Comparison of ENCODE assay signal across 2 cellular contexts in the genomic region with DNA sequence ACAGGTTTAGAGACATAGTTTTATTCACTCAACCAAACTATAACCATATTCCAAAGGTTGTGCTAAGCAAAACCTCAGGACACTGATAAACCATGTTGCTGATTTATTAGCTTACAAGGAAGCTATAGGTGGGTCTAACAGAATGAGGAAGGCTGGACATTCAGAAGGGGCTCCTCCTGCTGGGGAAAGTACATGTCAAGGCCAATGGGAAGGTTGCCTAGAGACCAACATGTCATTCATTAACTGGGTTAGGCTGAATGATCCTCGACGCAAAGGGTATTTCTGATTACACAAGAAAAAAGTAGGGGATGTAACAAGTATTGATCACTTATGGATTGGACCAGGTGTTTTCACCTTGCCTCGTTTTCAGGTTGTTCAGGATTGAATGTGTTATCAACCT.
TF ChIP-seq lines count a peak whose summit lies in the region.

No MANE protein-coding gene starts in this region.

TF ChIP-seq in HepG2, 621 proteins besides CTCF, POLR2A, EP300 and RAD21:
- TF ChIP-seq RFX1 (IDR thresholded peaks at IDR 0.05) (peak; percentile 22; the same call in 1 of the 2 replicates), RFX3 (CRISPR knock-in tag; IDR thresholded peaks at IDR 0.05) (peak; percentile 39; the same call in 1 of the 2 replicates)
- TF ChIP-seq, protein P1, sequence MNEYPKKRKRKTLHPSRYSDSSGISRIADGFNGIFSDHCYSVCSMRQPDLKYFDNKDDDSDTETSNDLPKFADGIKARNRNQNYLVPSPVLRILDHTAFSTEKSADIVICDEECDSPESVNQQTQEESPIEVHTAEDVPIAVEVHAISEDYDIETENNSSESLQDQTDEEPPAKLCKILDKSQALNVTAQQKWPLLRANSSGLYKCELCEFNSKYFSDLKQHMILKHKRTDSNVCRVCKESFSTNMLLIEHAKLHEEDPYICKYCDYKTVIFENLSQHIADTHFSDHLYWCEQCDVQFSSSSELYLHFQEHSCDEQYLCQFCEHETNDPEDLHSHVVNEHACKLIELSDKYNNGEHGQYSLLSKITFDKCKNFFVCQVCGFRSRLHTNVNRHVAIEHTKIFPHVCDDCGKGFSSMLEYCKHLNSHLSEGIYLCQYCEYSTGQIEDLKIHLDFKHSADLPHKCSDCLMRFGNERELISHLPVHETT (CRISPR knock-in tag; conservative IDR thresholded peaks at IDR 0.05), result no peak
TF ChIP-seq in HepG2: peak in this region for 2.

TF ChIP-seq in WTC11, 78 proteins besides CTCF, POLR2A, EP300 and RAD21:
- TF ChIP-seq GRHL2 (CRISPR knock-in tag; IDR thresholded peaks at IDR 0.05; ENCODE audit: insufficient replicate concordance, severe bottlenecking) (no peak), KAT7 (CRISPR knock-in tag; IDR thresholded peaks at IDR 0.05; ENCODE audit: borderline replicate concordance) (no peak), ZNF263 (CRISPR knock-in tag; IDR thresholded peaks at IDR 0.05; ENCODE audit: low read depth) (no peak), ZNF232 (CRISPR knock-in tag; IDR thresholded peaks at IDR 0.05) (no peak), GABPB1 (CRISPR knock-in tag; IDR thresholded peaks at IDR 0.05) (no peak), TCF7 (CRISPR knock-in tag; IDR thresholded peaks at IDR 0.05; ENCODE audit: low read depth) (no peak), TP53 (CRISPR knock-in tag; IDR thresholded peaks at IDR 0.05) (no peak), IRF2 (CRISPR knock-in tag; IDR thresholded peaks at IDR 0.05; ENCODE audit: borderline replicate concordance, low read depth) (no peak), NFYB (CRISPR knock-in tag; conservative IDR thresholded peaks at IDR 0.05; ENCODE audit: low read depth) (no peak), ZNF416 (CRISPR knock-in tag; IDR thresholded peaks at IDR 0.05) (no peak), SMAD3 (CRISPR knock-in tag; IDR thresholded peaks at IDR 0.05; ENCODE audit: borderline replicate concordance) (no peak), NR2C2 (CRISPR knock-in tag; IDR thresholded peaks at IDR 0.05) (no peak)
- TF ChIP-seq, protein P2, sequence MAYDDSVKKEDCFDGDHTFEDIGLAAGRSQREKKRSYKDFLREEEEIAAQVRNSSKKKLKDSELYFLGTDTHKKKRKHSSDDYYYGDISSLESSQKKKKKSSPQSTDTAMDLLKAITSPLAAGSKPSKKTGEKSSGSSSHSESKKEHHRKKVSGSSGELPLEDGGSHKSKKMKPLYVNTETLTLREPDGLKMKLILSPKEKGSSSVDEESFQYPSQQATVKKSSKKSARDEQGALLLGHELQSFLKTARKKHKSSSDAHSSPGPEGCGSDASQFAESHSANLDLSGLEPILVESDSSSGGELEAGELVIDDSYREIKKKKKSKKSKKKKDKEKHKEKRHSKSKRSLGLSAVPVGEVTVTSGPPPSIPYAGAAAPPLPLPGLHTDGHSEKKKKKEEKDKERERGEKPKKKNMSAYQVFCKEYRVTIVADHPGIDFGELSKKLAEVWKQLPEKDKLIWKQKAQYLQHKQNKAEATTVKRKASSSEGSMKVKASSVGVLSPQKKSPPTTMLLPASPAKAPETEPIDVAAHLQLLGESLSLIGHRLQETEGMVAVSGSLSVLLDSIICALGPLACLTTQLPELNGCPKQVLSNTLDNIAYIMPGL (CRISPR knock-in tag; IDR thresholded peaks at IDR 0.05), result no peak
- TF ChIP-seq, protein P3, sequence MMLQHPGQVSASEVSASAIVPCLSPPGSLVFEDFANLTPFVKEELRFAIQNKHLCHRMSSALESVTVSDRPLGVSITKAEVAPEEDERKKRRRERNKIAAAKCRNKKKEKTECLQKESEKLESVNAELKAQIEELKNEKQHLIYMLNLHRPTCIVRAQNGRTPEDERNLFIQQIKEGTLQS (CRISPR knock-in tag; conservative IDR thresholded peaks at IDR 0.05), result no peak
- TF ChIP-seq, protein P4, sequence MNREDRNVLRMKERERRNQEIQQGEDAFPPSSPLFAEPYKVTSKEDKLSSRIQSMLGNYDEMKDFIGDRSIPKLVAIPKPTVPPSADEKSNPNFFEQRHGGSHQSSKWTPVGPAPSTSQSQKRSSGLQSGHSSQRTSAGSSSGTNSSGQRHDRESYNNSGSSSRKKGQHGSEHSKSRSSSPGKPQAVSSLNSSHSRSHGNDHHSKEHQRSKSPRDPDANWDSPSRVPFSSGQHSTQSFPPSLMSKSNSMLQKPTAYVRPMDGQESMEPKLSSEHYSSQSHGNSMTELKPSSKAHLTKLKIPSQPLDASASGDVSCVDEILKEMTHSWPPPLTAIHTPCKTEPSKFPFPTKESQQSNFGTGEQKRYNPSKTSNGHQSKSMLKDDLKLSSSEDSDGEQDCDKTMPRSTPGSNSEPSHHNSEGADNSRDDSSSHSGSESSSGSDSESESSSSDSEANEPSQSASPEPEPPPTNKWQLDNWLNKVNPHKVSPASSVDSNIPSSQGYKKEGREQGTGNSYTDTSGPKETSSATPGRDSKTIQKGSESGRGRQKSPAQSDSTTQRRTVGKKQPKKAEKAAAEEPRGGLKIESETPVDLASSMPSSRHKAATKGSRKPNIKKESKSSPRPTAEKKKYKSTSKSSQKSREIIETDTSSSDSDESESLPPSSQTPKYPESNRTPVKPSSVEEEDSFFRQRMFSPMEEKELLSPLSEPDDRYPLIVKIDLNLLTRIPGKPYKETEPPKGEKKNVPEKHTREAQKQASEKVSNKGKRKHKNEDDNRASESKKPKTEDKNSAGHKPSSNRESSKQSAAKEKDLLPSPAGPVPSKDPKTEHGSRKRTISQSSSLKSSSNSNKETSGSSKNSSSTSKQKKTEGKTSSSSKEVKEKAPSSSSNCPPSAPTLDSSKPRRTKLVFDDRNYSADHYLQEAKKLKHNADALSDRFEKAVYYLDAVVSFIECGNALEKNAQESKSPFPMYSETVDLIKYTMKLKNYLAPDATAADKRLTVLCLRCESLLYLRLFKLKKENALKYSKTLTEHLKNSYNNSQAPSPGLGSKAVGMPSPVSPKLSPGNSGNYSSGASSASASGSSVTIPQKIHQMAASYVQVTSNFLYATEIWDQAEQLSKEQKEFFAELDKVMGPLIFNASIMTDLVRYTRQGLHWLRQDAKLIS (CRISPR knock-in tag; IDR thresholded peaks at IDR 0.05; ENCODE audit: borderline replicate concordance), result no peak
- TF ChIP-seq, protein P5, sequence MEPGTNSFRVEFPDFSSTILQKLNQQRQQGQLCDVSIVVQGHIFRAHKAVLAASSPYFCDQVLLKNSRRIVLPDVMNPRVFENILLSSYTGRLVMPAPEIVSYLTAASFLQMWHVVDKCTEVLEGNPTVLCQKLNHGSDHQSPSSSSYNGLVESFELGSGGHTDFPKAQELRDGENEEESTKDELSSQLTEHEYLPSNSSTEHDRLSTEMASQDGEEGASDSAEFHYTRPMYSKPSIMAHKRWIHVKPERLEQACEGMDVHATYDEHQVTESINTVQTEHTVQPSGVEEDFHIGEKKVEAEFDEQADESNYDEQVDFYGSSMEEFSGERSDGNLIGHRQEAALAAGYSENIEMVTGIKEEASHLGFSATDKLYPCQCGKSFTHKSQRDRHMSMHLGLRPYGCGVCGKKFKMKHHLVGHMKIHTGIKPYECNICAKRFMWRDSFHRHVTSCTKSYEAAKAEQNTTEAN (CRISPR knock-in tag; IDR thresholded peaks at IDR 0.05), result no peak
- TF ChIP-seq, protein P6, sequence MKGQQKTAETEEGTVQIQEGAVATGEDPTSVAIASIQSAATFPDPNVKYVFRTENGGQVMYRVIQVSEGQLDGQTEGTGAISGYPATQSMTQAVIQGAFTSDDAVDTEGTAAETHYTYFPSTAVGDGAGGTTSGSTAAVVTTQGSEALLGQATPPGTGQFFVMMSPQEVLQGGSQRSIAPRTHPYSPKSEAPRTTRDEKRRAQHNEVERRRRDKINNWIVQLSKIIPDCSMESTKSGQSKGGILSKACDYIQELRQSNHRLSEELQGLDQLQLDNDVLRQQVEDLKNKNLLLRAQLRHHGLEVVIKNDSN (CRISPR knock-in tag; IDR thresholded peaks at IDR 0.05), result no peak
- TF ChIP-seq, protein P7, sequence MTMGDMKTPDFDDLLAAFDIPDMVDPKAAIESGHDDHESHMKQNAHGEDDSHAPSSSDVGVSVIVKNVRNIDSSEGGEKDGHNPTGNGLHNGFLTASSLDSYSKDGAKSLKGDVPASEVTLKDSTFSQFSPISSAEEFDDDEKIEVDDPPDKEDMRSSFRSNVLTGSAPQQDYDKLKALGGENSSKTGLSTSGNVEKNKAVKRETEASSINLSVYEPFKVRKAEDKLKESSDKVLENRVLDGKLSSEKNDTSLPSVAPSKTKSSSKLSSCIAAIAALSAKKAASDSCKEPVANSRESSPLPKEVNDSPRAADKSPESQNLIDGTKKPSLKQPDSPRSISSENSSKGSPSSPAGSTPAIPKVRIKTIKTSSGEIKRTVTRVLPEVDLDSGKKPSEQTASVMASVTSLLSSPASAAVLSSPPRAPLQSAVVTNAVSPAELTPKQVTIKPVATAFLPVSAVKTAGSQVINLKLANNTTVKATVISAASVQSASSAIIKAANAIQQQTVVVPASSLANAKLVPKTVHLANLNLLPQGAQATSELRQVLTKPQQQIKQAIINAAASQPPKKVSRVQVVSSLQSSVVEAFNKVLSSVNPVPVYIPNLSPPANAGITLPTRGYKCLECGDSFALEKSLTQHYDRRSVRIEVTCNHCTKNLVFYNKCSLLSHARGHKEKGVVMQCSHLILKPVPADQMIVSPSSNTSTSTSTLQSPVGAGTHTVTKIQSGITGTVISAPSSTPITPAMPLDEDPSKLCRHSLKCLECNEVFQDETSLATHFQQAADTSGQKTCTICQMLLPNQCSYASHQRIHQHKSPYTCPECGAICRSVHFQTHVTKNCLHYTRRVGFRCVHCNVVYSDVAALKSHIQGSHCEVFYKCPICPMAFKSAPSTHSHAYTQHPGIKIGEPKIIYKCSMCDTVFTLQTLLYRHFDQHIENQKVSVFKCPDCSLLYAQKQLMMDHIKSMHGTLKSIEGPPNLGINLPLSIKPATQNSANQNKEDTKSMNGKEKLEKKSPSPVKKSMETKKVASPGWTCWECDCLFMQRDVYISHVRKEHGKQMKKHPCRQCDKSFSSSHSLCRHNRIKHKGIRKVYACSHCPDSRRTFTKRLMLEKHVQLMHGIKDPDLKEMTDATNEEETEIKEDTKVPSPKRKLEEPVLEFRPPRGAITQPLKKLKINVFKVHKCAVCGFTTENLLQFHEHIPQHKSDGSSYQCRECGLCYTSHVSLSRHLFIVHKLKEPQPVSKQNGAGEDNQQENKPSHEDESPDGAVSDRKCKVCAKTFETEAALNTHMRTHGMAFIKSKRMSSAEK (CRISPR knock-in tag; IDR thresholded peaks at IDR 0.05; ENCODE audit: borderline replicate concordance), result no peak
- TF ChIP-seq, protein P8, sequence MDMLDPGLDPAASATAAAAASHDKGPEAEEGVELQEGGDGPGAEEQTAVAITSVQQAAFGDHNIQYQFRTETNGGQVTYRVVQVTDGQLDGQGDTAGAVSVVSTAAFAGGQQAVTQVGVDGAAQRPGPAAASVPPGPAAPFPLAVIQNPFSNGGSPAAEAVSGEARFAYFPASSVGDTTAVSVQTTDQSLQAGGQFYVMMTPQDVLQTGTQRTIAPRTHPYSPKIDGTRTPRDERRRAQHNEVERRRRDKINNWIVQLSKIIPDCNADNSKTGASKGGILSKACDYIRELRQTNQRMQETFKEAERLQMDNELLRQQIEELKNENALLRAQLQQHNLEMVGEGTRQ (CRISPR knock-in tag; IDR thresholded peaks at IDR 0.05), result no peak
- TF ChIP-seq, protein P9, sequence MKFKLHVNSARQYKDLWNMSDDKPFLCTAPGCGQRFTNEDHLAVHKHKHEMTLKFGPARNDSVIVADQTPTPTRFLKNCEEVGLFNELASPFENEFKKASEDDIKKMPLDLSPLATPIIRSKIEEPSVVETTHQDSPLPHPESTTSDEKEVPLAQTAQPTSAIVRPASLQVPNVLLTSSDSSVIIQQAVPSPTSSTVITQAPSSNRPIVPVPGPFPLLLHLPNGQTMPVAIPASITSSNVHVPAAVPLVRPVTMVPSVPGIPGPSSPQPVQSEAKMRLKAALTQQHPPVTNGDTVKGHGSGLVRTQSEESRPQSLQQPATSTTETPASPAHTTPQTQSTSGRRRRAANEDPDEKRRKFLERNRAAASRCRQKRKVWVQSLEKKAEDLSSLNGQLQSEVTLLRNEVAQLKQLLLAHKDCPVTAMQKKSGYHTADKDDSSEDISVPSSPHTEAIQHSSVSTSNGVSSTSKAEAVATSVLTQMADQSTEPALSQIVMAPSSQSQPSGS (CRISPR knock-in tag; IDR thresholded peaks at IDR 0.05; ENCODE audit: borderline replicate concordance, low read depth), result no peak
